ENCODE assay signal across 8 cellular contexts in the genomic region with DNA sequence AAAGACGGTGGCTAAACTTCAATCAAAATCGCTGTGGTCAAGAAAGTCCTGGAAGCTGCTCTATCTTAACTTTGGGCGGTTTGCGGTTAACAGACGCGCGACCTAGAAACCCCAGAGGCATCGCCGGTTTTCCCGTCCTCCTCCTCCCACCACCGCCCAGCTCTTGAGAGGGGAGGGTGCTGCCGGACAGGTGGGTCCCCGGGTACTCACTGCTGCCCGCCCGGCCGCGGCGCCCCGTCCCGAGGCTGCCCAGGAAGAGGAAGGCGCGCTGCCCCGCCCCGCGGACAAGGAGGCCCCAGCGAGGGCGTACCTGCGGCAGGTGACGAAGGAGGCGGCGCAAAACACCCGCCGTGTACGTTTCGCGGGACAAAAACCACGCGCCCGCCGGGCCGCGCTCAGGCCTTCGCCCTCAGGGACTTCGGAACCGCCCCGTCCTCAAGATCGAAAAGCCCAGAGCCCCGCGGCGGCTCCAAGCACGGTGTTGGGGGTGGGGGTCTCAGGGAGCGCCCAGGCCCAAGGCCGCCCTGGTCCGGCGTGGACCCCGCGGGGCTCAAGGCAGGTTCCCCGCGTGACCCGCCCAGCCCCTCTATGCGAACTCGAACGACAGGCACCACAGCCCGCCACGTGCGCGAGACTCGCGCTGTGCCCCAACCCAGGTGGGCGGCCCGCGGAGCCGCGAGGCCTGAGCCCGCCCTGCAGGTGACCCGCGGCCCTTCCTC. TPM values are rescaled to one million over a fixed set of nuclear protein-coding genes. Genes with fewer than 3 reads are reported as not detected.
DNase-seq lines count a peak whose midpoint lies in the region; ATAC-seq and TF ChIP-seq lines count a peak whose summit lies in the region.

Gene SH3YL1, minus strand, starts transcription at position 259 of the 719 bp plus-strand sequence. Its CDS starts 48 bp downstream, at position 211.

- peaks cover 35 to 67% (median 49%) of the 10 kb centered on the region in 3 donors for H3K4me1 Mint-ChIP-seq in CD8-positive, alpha-beta memory T cell
- H3K4me1 Mint-ChIP-seq in endothelial cell (ENCODE audit: unreplicated experiment) = peaks cover 26% of the 10 kb centered on the region
- peaks cover 46% of the 10 kb centered on the region for H3K4me1 Mint-ChIP-seq in stimulated activated naive CD8-positive, alpha-beta T cell treated with anti-CD3 and anti-CD28 coated beads, Interleukin-15, Interleukin-2, amounts not matched to agents 100 ng/mL and 50 ng/mL, for 24 hours (ENCODE audit: low read depth)

- peak within 1 kb of the TSS; percentile 98 for H3K4me2 ChIP-seq in Loucy (ENCODE audit: low read depth, low read length, poor library complexity, severe bottlenecking)

- H3K27me3 Mint-ChIP-seq in CD8-positive, alpha-beta memory T cell = peaks cover 0 to 2% of the 10 kb centered on the region in 2 donors
- H3K27me3 Mint-ChIP-seq in endothelial cell (ENCODE audit: unreplicated experiment) = peaks cover 9% of the 10 kb centered on the region
- H3K27me3 Mint-ChIP-seq in stimulated activated naive CD8-positive, alpha-beta T cell treated with anti-CD3 and anti-CD28 coated beads, Interleukin-15, Interleukin-2, amounts not matched to agents 100 ng/mL and 50 ng/mL, for 24 hours = no peaks in the 10 kb centered on the region

- peak within 1 kb of the TSS; percentile 92 for H3K27ac ChIP-seq in CD8-positive, alpha-beta memory T cell (ENCODE audit: low read depth, low read length)
- peak within 1 kb of the TSS; percentile 93 to 95 for H3K27ac ChIP-seq in mucosa of rectum (ENCODE audit: low read depth in 2 of 2, low read length in 2 of 2)

- H3K9me3 ChIP-seq in CD8-positive, alpha-beta memory T cell (ENCODE audit: low read length) = no peaks in the 10 kb centered on the region
- H3K9me3 ChIP-seq in Loucy (ENCODE audit: insufficient read depth, low read depth, low read length) (no peaks in the 10 kb centered on the region), mucosa of rectum (ENCODE audit: control insufficient read depth in 2 of 2, low read length in 2 of 2) (no peaks in the 10 kb centered on the region)

- H3K4me3 Mint-ChIP-seq in CD8-positive, alpha-beta memory T cell = peak within 1 kb of the TSS; percentile 91 to 96 (median 92)
- peak within 1 kb of the TSS; percentile 96 for H3K4me3 Mint-ChIP-seq in endothelial cell (ENCODE audit: unreplicated experiment)
- H3K4me3 Mint-ChIP-seq in stimulated activated naive CD8-positive, alpha-beta T cell treated with anti-CD3 and anti-CD28 coated beads, Interleukin-15, Interleukin-2, amounts not matched to agents 100 ng/mL and 50 ng/mL, for 24 hours = peak within 1 kb of the TSS; percentile 90

- H3K27ac Mint-ChIP-seq in CD8-positive, alpha-beta memory T cell = peak within 1 kb of the TSS; percentile 94 to 99 (median 96)
- H3K27ac Mint-ChIP-seq in endothelial cell (ENCODE audit: unreplicated experiment) = peak within 1 kb of the TSS; percentile 95
- H3K27ac Mint-ChIP-seq in stimulated activated naive CD8-positive, alpha-beta T cell treated with anti-CD3 and anti-CD28 coated beads, Interleukin-15, Interleukin-2, amounts not matched to agents 100 ng/mL and 50 ng/mL, for 24 hours = peak within 1 kb of the TSS; percentile 94

- H3K36me3 Mint-ChIP-seq in CD8-positive, alpha-beta memory T cell = peaks cover 2 to 24% (median 6%) of the 10 kb centered on the region in 3 donors
- H3K36me3 Mint-ChIP-seq in endothelial cell (ENCODE audit: low read depth, unreplicated experiment) = no peaks in the 10 kb centered on the region
- peaks cover 48% of the 10 kb centered on the region for H3K36me3 Mint-ChIP-seq in stimulated activated naive CD8-positive, alpha-beta T cell treated with anti-CD3 and anti-CD28 coated beads, Interleukin-15, Interleukin-2, amounts not matched to agents 100 ng/mL and 50 ng/mL, for 24 hours (ENCODE audit: low read depth)

- POLR2A ChIA-PET in CD8-positive, alpha-beta memory T cell (lab: Charles Lee) = no interaction called here

- CTCF ChIA-PET in CD8-positive, alpha-beta memory T cell (lab: Charles Lee) = no interaction called here

- no peaks in the 10 kb centered on the region for H3K9me2 ChIP-seq in Loucy (replicated peaks; ENCODE audit: low read depth, low read length)

- peaks cover 0 to 2% (median 0%) of the 10 kb centered on the region in 5 donors for H3K9me3 Mint-ChIP-seq in CD8-positive, alpha-beta memory T cell
- H3K9me3 Mint-ChIP-seq in endothelial cell (ENCODE audit: unreplicated experiment) = no peaks in the 10 kb centered on the region
- H3K9me3 Mint-ChIP-seq in stimulated activated naive CD8-positive, alpha-beta T cell treated with anti-CD3 and anti-CD28 coated beads, Interleukin-15, Interleukin-2, amounts not matched to agents 100 ng/mL and 50 ng/mL, for 24 hours = peaks cover 6% of the 10 kb centered on the region

- peaks cover 52% of the 10 kb centered on the region for H3K79me2 ChIP-seq in Loucy (ENCODE audit: insufficient read depth, low read length)

- ATAC-seq in GM21576 (IDR thresholded peaks at IDR 0.05; ENCODE audit: unreplicated experiment) = peak; percentile 27

- H4K20me1 ChIP-seq in Loucy (ENCODE audit: insufficient read depth, low read length, poor library complexity, severe bottlenecking) = peaks cover 41% of the 10 kb centered on the region

- H3K9ac ChIP-seq in Loucy (ENCODE audit: low read depth, low read length, poor library complexity, severe bottlenecking) (peak within 1 kb of the TSS; percentile 97), mucosa of rectum (ENCODE audit: low read depth in 1 of 2, low read length in 2 of 2) (peak within 1 kb of the TSS; percentile 79 to 91)

- no peaks in the 10 kb centered on the region for H3F3A ChIP-seq in Loucy (ENCODE audit: low read depth)

- no peaks in the 10 kb centered on the region for H3K27me3 ChIP-seq in CD8-positive, alpha-beta memory T cell (ENCODE audit: insufficient read depth, low read length, poor library complexity, severe bottlenecking)
- no peaks in the 10 kb centered on the region for H3K27me3 ChIP-seq in Loucy (ENCODE audit: insufficient read depth, low read length, poor library complexity, severe bottlenecking)
- H3K27me3 ChIP-seq in mucosa of rectum (ENCODE audit: control insufficient read depth in 2 of 2, insufficient read depth in 2 of 2, low read length in 2 of 2) = no peaks in the 10 kb centered on the region

- DNase-seq in CD8-positive, alpha-beta memory T cell = peak; percentile 47 to 83 (median 68)
- peak; percentile 79 for DNase-seq in activated CD8-positive, alpha-beta memory T cell treated with anti-CD3 and anti-CD28 coated beads for 24 hours
- DNase-seq in endothelial cell (ENCODE audit: low spot score) (peak; percentile 26), NCI-H2107 (lab: John Stamatoyannopoulos, UW) (no peak)

- TF ChIP-seq CTCF in Loucy (conservative IDR thresholded peaks at IDR 0.05; ENCODE audit: low read length) (no peak), endothelial cell (IDR thresholded peaks at IDR 0.05; ENCODE audit: unreplicated experiment) (no peak)

- H3K36me3 ChIP-seq in CD8-positive, alpha-beta memory T cell (ENCODE audit: insufficient read depth, low read length) = no peaks in the 10 kb centered on the region
- H3K36me3 ChIP-seq in Loucy (ENCODE audit: insufficient read depth, low read length) (no peaks in the 10 kb centered on the region), mucosa of rectum (ENCODE audit: control insufficient read depth in 2 of 2, insufficient read depth in 2 of 2, low read length in 2 of 2) (peaks cover 0 to 2% of the 10 kb centered on the region in 2 donors)

- H3K4me3 ChIP-seq in CD8-positive, alpha-beta memory T cell (ENCODE audit: low read length) = peak within 1 kb of the TSS; percentile 93
- H3K4me3 ChIP-seq in Loucy (ENCODE audit: low read length, poor library complexity, severe bottlenecking) (peak within 1 kb of the TSS; percentile 100), mucosa of rectum (ENCODE audit: low read length in 2 of 2) (peak within 1 kb of the TSS; percentile 94 to 95)

- H2AFZ ChIP-seq in Loucy (ENCODE audit: low read length) = peak within 1 kb of the TSS; percentile 85

- H3K4me1 ChIP-seq in CD8-positive, alpha-beta memory T cell (ENCODE audit: insufficient read depth, low read length) = peaks cover 43% of the 10 kb centered on the region
- H3K4me1 ChIP-seq in Loucy (ENCODE audit: insufficient read depth, low read length, poor library complexity, severe bottlenecking) = peaks cover 60% of the 10 kb centered on the region
- peaks cover 7 to 8% of the 10 kb centered on the region in 2 donors for H3K4me1 ChIP-seq in mucosa of rectum (ENCODE audit: control insufficient read depth in 2 of 2, insufficient read depth in 2 of 2, low read length in 2 of 2)

RNA-seq across cellular contexts. Expression of gene SH3YL1, which starts in this region (rescaled TPM):
- total RNA-seq in CD8-positive, alpha-beta memory T cell = 10 to 100 TPM; 16.6 to 19.7 TPM
- polyA plus RNA-seq in CD8-positive, alpha-beta memory T cell = 21.8 TPM
- total RNA-seq in endothelial cell (ENCODE audit: unreplicated experiment) = 35.8 TPM
